ENCODE assay signal across 2 cellular contexts in genomic region chr11:12367057-12367456, GRCh38. TPM values are rescaled to one million over a fixed set of nuclear protein-coding genes. Genes with fewer than 3 reads are reported as not detected.
"Had no signal": no experiment of that assay in that cellular context is flagged by ENCODE, and none has a peak within 500 bp of the region (broad histone marks: within the 10 kb centered on the region; RNA-seq: fewer than 3 reads in every experiment).

No MANE protein-coding gene starts in this region.

RNA-seq across cellular contexts. Expression of gene PARVA, which starts 10.3 kb away (rescaled TPM):
- total RNA-seq: activated B cell treated with CpG ODN at 0.5 μM for 24 hours; activated T-cell treated with anti-CD3 and anti-CD28 coated beads, Interleukin-2, amount 50 U/mL, for 72 hours had no signal
